In genomic region chr17:43211480-43212402, GRCh38 we compare ENCODE assay signal across 1 cellular context.
TF ChIP-seq lines count a peak whose summit lies in the region.

Gene TMEM106A, plus strand, starts transcription at chr17:43211875. Its CDS starts 1,167 bp downstream, at chr17:43213042.

TF ChIP-seq in HepG2, 621 proteins besides CTCF, POLR2A, EP300 and RAD21 (continued from another document and continues in another):
- TF ChIP-seq ZNF543 (CRISPR knock-in tag; IDR thresholded peaks at IDR 0.05) (no peak), ZNF3 (CRISPR knock-in tag; IDR thresholded peaks at IDR 0.05) (no peak), ZBTB34 (CRISPR knock-in tag; IDR thresholded peaks at IDR 0.05) (0 out of 2 replicates have a peak, but pooled peaks have one; percentile 54), ZNF251 (CRISPR knock-in tag; IDR thresholded peaks at IDR 0.05) (no peak), NPAS2 (CRISPR knock-in tag; IDR thresholded peaks at IDR 0.05; ENCODE audit: borderline replicate concordance) (no peak), ZMYM4 (CRISPR knock-in tag; IDR thresholded peaks at IDR 0.05) (no peak), ZC3H13 (CRISPR knock-in tag; IDR thresholded peaks at IDR 0.05) (no peak), ZNF761 (CRISPR knock-in tag; conservative IDR thresholded peaks at IDR 0.05) (no peak), WIZ (CRISPR knock-in tag; IDR thresholded peaks at IDR 0.05) (0 out of 2 replicates have a peak, but pooled peaks have one; percentile 36), HDAC1 (CRISPR knock-in tag; IDR thresholded peaks at IDR 0.05) (no peak), EHMT2 (IDR thresholded peaks at IDR 0.05; ENCODE audit: borderline replicate concordance, low read depth, low read length) (no peak), ZNF577 (CRISPR knock-in tag; IDR thresholded peaks at IDR 0.05; ENCODE audit: borderline replicate concordance, low read depth) (no peak), RELA (CRISPR knock-in tag; IDR thresholded peaks at IDR 0.05) (no peak), ZNF318 (CRISPR knock-in tag; IDR thresholded peaks at IDR 0.05) (no peak), SRSF1 (optimal IDR thresholded peaks at IDR 0.05; ENCODE audit: low read depth, low read length) (no peak), EEA1 (CRISPR knock-in tag; IDR thresholded peaks at IDR 0.05; ENCODE audit: borderline replicate concordance) (no peak), ZNF574 (CRISPR knock-in tag; IDR thresholded peaks at IDR 0.05) (peak; percentile 84), FOSL1 (CRISPR knock-in tag; IDR thresholded peaks at IDR 0.05; ENCODE audit: borderline replicate concordance) (no peak), ZNF234 (CRISPR knock-in tag; conservative IDR thresholded peaks at IDR 0.05) (peak; percentile 91), RBM22 (optimal IDR thresholded peaks at IDR 0.05; ENCODE audit: low read length) (peak; percentile 85), GTF3A (CRISPR knock-in tag; conservative IDR thresholded peaks at IDR 0.05) (no peak), ZNF576 (CRISPR knock-in tag; IDR thresholded peaks at IDR 0.05) (0 out of 2 replicates have a peak, but pooled peaks have one; percentile 34), ZFP62 (CRISPR knock-in tag; IDR thresholded peaks at IDR 0.05) (no peak), MEF2D (CRISPR knock-in tag; IDR thresholded peaks at IDR 0.05) (0 out of 2 replicates have a peak, but pooled peaks have one; percentile 19), ZNF451 (CRISPR knock-in tag; IDR thresholded peaks at IDR 0.05) (no peak), GATAD2A (CRISPR knock-in tag; IDR thresholded peaks at IDR 0.05) (peak; percentile 28), SMAD1 (CRISPR knock-in tag; IDR thresholded peaks at IDR 0.05; ENCODE audit: borderline replicate concordance, low read depth) (peak; percentile 47; the same call in 1 of the 2 replicates), JARID2 (CRISPR knock-in tag; IDR thresholded peaks at IDR 0.05; ENCODE audit: insufficient replicate concordance) (no peak), ZNF839 (CRISPR knock-in tag; IDR thresholded peaks at IDR 0.05; ENCODE audit: borderline replicate concordance) (no peak; the same call in 1 of the 2 replicates), ZSCAN22 (CRISPR knock-in tag; IDR thresholded peaks at IDR 0.05) (no peak), GZF1 (CRISPR knock-in tag; IDR thresholded peaks at IDR 0.05) (no peak), ASH2L (IDR thresholded peaks at IDR 0.05; ENCODE audit: insufficient read length, low read depth, low read length) (peak; percentile 33), HMGXB4 (CRISPR knock-in tag; IDR thresholded peaks at IDR 0.05; ENCODE audit: borderline replicate concordance in 1 of 2, low read depth in 1 of 2) (peak; percentile 64 to 72; a peak in 2 of 4 replicates), ZFP36 (IDR thresholded peaks at IDR 0.05; ENCODE audit: borderline replicate concordance, low read depth, low read length, partially characterized antibody) (no peak), ZNF44 (CRISPR knock-in tag; IDR thresholded peaks at IDR 0.05) (no peak), ZNF552 (CRISPR knock-in tag; IDR thresholded peaks at IDR 0.05; ENCODE audit: borderline replicate concordance) (no peak; the same call in 1 of the 2 replicates), DNMT3B (CRISPR knock-in tag; conservative IDR thresholded peaks at IDR 0.05) (no peak), THAP11 (CRISPR knock-in tag; IDR thresholded peaks at IDR 0.05) (no peak; the same call in none of the 2 replicates), ARID3A (IDR thresholded peaks at IDR 0.05; ENCODE audit: low read depth, low read length) (no peak), ETV6 (CRISPR knock-in tag; conservative IDR thresholded peaks at IDR 0.05) (no peak), ZNF20 (CRISPR knock-in tag; IDR thresholded peaks at IDR 0.05) (0 out of 2 replicates have a peak, but pooled peaks have one; percentile 64), CBX1 (IDR thresholded peaks at IDR 0.05; ENCODE audit: low read depth) (no peak), DMTF1 (CRISPR knock-in tag; IDR thresholded peaks at IDR 0.05) (no peak)
- TF ChIP-seq, protein P1, sequence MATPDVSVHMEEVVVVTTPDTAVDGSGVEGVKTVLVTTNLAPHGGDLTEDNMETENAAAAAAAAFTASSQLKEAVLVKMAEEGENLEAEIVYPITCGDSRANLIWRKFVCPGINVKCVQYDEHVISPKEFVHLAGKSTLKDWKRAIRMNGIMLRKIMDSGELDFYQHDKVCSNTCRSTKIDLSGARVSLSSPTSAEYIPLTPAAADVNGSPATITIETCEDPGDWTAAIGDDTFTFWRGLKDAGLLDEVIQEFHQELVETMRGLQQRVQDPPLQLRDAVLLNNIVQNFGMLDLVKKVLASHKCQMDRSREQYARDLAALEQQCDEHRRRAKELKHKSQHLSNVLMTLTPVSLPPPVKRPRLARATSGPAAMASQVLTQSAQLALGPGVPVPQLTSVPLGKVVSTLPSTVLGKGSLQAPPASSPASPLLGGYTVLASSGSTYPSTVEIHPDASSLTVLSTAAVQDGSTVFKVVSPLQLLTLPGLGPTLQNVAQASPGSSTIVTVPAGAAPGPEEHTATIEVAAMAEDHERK (CRISPR knock-in tag; IDR thresholded peaks at IDR 0.05; ENCODE audit: low read depth), result no peak
